Comparison of ENCODE assay signal across 28 cellular contexts in genomic region chr4:10478621-10479020, GRCh38.
"Had no signal": no experiment of that assay in that cellular context is flagged by ENCODE, and none has a peak within 500 bp of the region (broad histone marks: within the 10 kb centered on the region; RNA-seq: fewer than 3 reads in every experiment).

No MANE protein-coding gene starts in this region.

- H3K27me3 Mint-ChIP-seq: progenitor cell of endocrine pancreas; stimulated activated naive CD8-positive, alpha-beta T cell treated with anti-CD3 and anti-CD28 coated beads, Interleukin-15, Interleukin-2, amounts not matched to agents 100 ng/mL and 50 ng/mL, for 24 hours; type B pancreatic cell had no signal

- H3K4me3 ChIP-seq: neural progenitor cell, ovary, psoas muscle, right lobe of liver, sigmoid colon, stomach, thoracic aorta, thyroid gland, tibial nerve, upper lobe of right lung, uterus had no signal

- H3K27ac ChIP-seq: neural progenitor cell, ovary, parathyroid adenoma, psoas muscle, right lobe of liver, sigmoid colon, stomach, thoracic aorta, thyroid gland, tibial nerve, upper lobe of right lung, uterus had no signal

- H3K4me2 ChIP-seq: neural progenitor cell had no signal

- H3K4me3 Mint-ChIP-seq: natural killer cell; nephron; neural progenitor cell; stimulated activated effector memory CD8-positive, alpha-beta T cell treated with anti-CD3 and anti-CD28 coated beads, Interleukin-12 subunit alpha, Interleukin-12 subunit beta, amount 100 ng/mL, for 72 hours; stimulated activated naive B cell treated with anti-CD40 and anti-IgM and Interleukin-4, amounts not matched to agents 10 μg/mL and 1 μg/mL and 100 μg/mL, for 72 hours; stimulated activated naive CD8-positive, alpha-beta T cell treated with anti-CD3 and anti-CD28 coated beads, Interleukin-15, Interleukin-2, amounts not matched to agents 100 ng/mL and 50 ng/mL, for 24 hours; type B pancreatic cell had no signal

- H3K9ac ChIP-seq: neural progenitor cell, parathyroid adenoma had no signal

- H2AFZ ChIP-seq: neural progenitor cell, parathyroid adenoma had no signal

- H3K79me2 ChIP-seq: parathyroid adenoma had no signal

- H3K27ac Mint-ChIP-seq: natural killer cell; nephron; neural progenitor cell; progenitor cell of endocrine pancreas; stimulated activated effector memory CD8-positive, alpha-beta T cell treated with anti-CD3 and anti-CD28 coated beads, Interleukin-12 subunit alpha, Interleukin-12 subunit beta, amount 100 ng/mL, for 72 hours; stimulated activated naive B cell treated with anti-CD40 and anti-IgM and Interleukin-4, amounts not matched to agents 10 μg/mL and 1 μg/mL and 100 μg/mL, for 72 hours; stimulated activated naive CD8-positive, alpha-beta T cell treated with anti-CD3 and anti-CD28 coated beads, Interleukin-15, Interleukin-2, amounts not matched to agents 100 ng/mL and 50 ng/mL, for 24 hours; type B pancreatic cell had no signal

- H3K27me3 ChIP-seq: neural progenitor cell, ovary, right lobe of liver, sigmoid colon, stomach, thyroid gland, tibial nerve, upper lobe of right lung, uterus had no signal

- H3K36me3 Mint-ChIP-seq: natural killer cell; neural progenitor cell; stimulated activated effector memory CD8-positive, alpha-beta T cell treated with anti-CD3 and anti-CD28 coated beads, Interleukin-12 subunit alpha, Interleukin-12 subunit beta, amount 100 ng/mL, for 72 hours; stimulated activated naive B cell treated with anti-CD40 and anti-IgM and Interleukin-4, amounts not matched to agents 10 μg/mL and 1 μg/mL and 100 μg/mL, for 72 hours; type B pancreatic cell had no signal

- H3K9me3 Mint-ChIP-seq: natural killer cell; nephron; stimulated activated effector memory CD8-positive, alpha-beta T cell treated with anti-CD3 and anti-CD28 coated beads, Interleukin-12 subunit alpha, Interleukin-12 subunit beta, amount 100 ng/mL, for 72 hours; stimulated activated naive B cell treated with anti-CD40 and anti-IgM and Interleukin-4, amounts not matched to agents 10 μg/mL and 1 μg/mL and 100 μg/mL, for 72 hours; stimulated activated naive CD8-positive, alpha-beta T cell treated with anti-CD3 and anti-CD28 coated beads, Interleukin-15, Interleukin-2, amounts not matched to agents 100 ng/mL and 50 ng/mL, for 24 hours; type B pancreatic cell had no signal

- H3K4me1 ChIP-seq: neural progenitor cell, parathyroid adenoma, psoas muscle, right lobe of liver, sigmoid colon, stomach, thyroid gland, tibial nerve, upper lobe of right lung, uterus had no signal

- DNase-seq: natural killer cell; occipital lobe; ovary; posterior cingulate gyrus; psoas muscle; right cardiac atrium; right lobe of liver; sigmoid colon; small intestine; stimulated activated CD4-positive, alpha-beta T cell treated with anti-CD3 and anti-CD28 coated beads, Interleukin-15, amount 100 ng/mL, for 24 hours; stimulated activated CD4-positive, alpha-beta T cell treated with anti-CD3 and anti-CD28 coated beads, Interleukin-2, amount 100 ng/mL, for 24 hours; stimulated activated CD4-positive, alpha-beta T cell treated with anti-CD3 and anti-CD28 coated beads, Interleukin-2, amount 100 ng/mL, for 48 hours; stimulated activated CD4-positive, alpha-beta T cell treated with anti-CD3 and anti-CD28 coated beads, Interleukin-4, amount 100 ng/mL, for 24 hours; stimulated activated naive B cell treated with anti-CD40 and anti-IgM and Interleukin-4, amounts not matched to agents 10 μg/mL and 1 μg/mL and 100 μg/mL, for 72 hours; stimulated activated naive CD4-positive, alpha-beta T cell treated with Interleukin-2 at 50 U/mL for 16 hours; stomach; thyroid gland; upper lobe of right lung; uterus had no signal

- ATAC-seq: natural killer cell; psoas muscle; right cardiac atrium; right lobe of liver; stimulated activated effector memory CD8-positive, alpha-beta T cell treated with anti-CD3 and anti-CD28 coated beads, Interleukin-12 subunit alpha, Interleukin-12 subunit beta, amount 100 ng/mL, for 72 hours; stimulated activated naive B cell treated with anti-CD40 and anti-IgM and Interleukin-4, amounts not matched to agents 10 μg/mL and 1 μg/mL and 100 μg/mL, for 72 hours; upper lobe of right lung had no signal

- FAIRE-seq: small intestine had no signal

- H3K36me3 ChIP-seq: neural progenitor cell, ovary, right lobe of liver, sigmoid colon, stomach, thoracic aorta, thyroid gland, tibial nerve, upper lobe of right lung, uterus had no signal

- H3K4me1 Mint-ChIP-seq: natural killer cell; nephron; neural progenitor cell; stimulated activated effector memory CD8-positive, alpha-beta T cell treated with anti-CD3 and anti-CD28 coated beads, Interleukin-12 subunit alpha, Interleukin-12 subunit beta, amount 100 ng/mL, for 72 hours; stimulated activated naive B cell treated with anti-CD40 and anti-IgM and Interleukin-4, amounts not matched to agents 10 μg/mL and 1 μg/mL and 100 μg/mL, for 72 hours had no signal

- H3K9me3 ChIP-seq: ovary, psoas muscle, right lobe of liver, sigmoid colon, stomach, thoracic aorta, thyroid gland, tibial nerve, upper lobe of right lung, uterus had no signal
